ENCODE assay signal across 23 cellular contexts in the genomic region with DNA sequence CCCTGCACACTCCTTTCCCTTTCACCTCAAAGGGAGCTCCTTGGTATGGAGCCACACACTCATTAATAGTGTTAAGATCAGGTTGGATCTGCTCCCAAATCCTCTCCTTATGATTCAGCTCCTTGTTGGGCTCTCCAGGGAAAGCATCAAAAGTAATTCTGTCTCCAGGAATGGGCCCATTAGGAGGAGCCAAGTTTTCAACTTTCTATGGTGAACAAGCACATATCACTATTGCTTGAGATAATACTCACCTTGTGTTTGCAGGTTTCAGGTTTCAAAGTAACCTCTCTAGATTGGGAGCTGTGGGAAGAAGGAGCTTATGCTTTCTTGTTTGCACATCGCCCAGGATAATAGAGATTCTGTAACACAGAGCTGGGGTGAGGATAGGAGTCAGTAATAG.
DNase-seq lines count a peak whose midpoint lies in the region; ATAC-seq and TF ChIP-seq lines count a peak whose summit lies in the region.
"Had no signal": no experiment of that assay in that cellular context is flagged by ENCODE, and none has a peak within 500 bp of the region (broad histone marks: within the 10 kb centered on the region; RNA-seq: fewer than 3 reads in every experiment).

No MANE protein-coding gene starts in this region.

- peaks cover 13% of the 10 kb centered on the region for H3K4me1 ChIP-seq in RWPE2 (ENCODE audit: insufficient read depth, poor library complexity, severe bottlenecking)
- H3K4me1 ChIP-seq: SJCRH30 had no signal

- DNase-seq in NCI-H510A treated with DMSO at 0.1 percent for 48 hours (lab: John Stamatoyannopoulos, UW) (peak; percentile 25), NCI-H510A (lab: John Stamatoyannopoulos, UW) (no peak), RWPE2 (ENCODE audit: low spot score) (no peak), fibroblast of peridontal ligament (ENCODE audit: extremely low read depth) (peak; percentile 45), SK-N-DZ (ENCODE audit: low spot score) (no peak), left lobe of liver (ENCODE audit: low spot score) (no peak), SHP77 treated with DMSO at 0.1 percent for 48 hours (lab: John Stamatoyannopoulos, UW) (no peak)
- DNase-seq: 8988T; activated B cell treated with CpG ODN at 0.5 μM for 24 hours; activated CD4-positive, alpha-beta memory T cell treated with anti-CD3 and anti-CD28 coated beads for 36 hours; activated gamma-delta T cell treated with Interleukin-2 at 50 U/mL for 16 hours; activated T-cell treated with anti-CD3 and anti-CD28 coated beads for 4 hours; hippocampal formation; islet precursor cell; KG1; naive thymus-derived CD8-positive, alpha-beta T cell; NCI-H1092; NCI-H2029; SJCRH30; stimulated activated CD4-positive, alpha-beta T cell treated with anti-CD3 and anti-CD28 coated beads, Interleukin-2, amount 100 ng/mL, for 24 hours; trophoblast cell had no signal

- H3K27ac ChIP-seq in RWPE2 (ENCODE audit: poor library complexity, severe bottlenecking), result no peak overlapping the region
- H3K27ac ChIP-seq: BLaER1, SJCRH30 had no signal

- no peaks in the 10 kb centered on the region for H3K27me3 ChIP-seq in RWPE2 (ENCODE audit: insufficient read depth, poor library complexity, severe bottlenecking)
- H3K27me3 ChIP-seq: BLaER1, SJCRH30 had no signal

- H3K9me3 ChIP-seq in RWPE2 (ENCODE audit: severe bottlenecking), result no peaks in the 10 kb centered on the region
- H3K9me3 ChIP-seq: BLaER1 had no signal

- H3K4me3 ChIP-seq in RWPE2 (ENCODE audit: severe bottlenecking), result no peak overlapping the region
- H3K4me3 ChIP-seq: BLaER1, SJCRH30 had no signal

- H3K36me3 ChIP-seq in RWPE2 (ENCODE audit: low read depth), result no peaks in the 10 kb centered on the region
- H3K36me3 ChIP-seq: BLaER1, SJCRH30 had no signal

- ATAC-seq in RWPE2 (ENCODE audit: low read depth) (peak; percentile 45; the same call in 1 of the 3 replicates), left lobe of liver (no peak), GM21737 (IDR thresholded peaks at IDR 0.05; ENCODE audit: unreplicated experiment) (no peak)
- ATAC-seq: naive thymus-derived CD8-positive, alpha-beta T cell had no signal

- no peak for TF ChIP-seq CTCF in RWPE2 (IDR thresholded peaks at IDR 0.05; ENCODE audit: poor library complexity, severe bottlenecking)

Comparison
In these comparisons a context has a peak if more than half of its experiments do, and no peak if none do; other contexts are left out.
1. DNase-seq: peak in NCI-H510A treated with DMSO at 0.1 percent for 48 hours (single experiment) and fibroblast of peridontal ligament (single experiment); none in NCI-H510A (single experiment), RWPE2 (single experiment), SK-N-DZ (single experiment), left lobe of liver (single experiment) and SHP77 treated with DMSO at 0.1 percent for 48 hours (single experiment).